ENCODE assay signal across 13 cellular contexts in the genomic region with DNA sequence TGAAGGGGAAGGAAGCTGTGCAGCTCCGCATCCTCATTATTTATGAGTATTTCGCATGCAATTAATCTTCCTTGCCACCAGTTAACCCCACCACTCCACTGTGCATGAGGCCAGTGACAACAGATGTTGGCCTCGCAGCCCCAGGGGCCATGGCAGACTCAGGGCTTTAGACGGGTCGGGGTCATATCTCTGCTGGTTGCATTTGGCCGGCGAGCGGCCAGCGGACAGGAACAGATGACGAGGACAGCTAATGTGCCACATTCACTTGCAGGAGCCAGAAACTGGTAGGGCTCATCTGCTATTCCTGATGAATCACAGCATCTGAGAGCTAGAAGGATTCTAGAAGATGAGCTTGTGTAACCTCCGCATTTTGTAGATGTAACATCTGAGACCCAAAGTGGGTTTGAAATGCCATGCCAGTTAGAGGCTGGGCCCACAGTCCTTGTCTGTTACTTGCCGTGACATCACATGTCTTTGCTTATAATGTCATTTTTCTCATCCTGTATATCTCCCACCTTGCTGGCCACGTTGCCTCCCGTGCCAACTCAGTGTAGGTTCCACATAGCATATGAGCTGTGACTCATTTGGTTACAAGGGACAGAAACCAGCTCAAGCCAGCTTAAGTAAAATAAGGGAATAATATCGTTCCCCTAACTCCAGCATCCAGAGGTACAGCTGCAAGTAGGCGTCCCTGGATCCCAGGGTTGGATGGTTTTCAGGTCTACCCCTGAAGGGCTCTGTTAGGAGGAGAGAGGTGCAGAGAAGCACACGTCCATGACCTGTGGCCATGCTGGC.
DNase-seq lines count a peak whose midpoint lies in the region; ATAC-seq and TF ChIP-seq lines count a peak whose summit lies in the region.
"Had no signal": no experiment of that assay in that cellular context is flagged by ENCODE, and none has a peak within 500 bp of the region (broad histone marks: within the 10 kb centered on the region; RNA-seq: fewer than 3 reads in every experiment).

No MANE protein-coding gene starts in this region.

- no peak overlapping the region for H3K23ac ChIP-seq in mesenchymal stem cell (ENCODE audit: low read length in 2 of 2)

- H3K36me3 ChIP-seq in mesenchymal stem cell (ENCODE audit: control insufficient read depth in 1 of 2, insufficient read depth in 2 of 2, low read depth in 1 of 2, low read length in 2 of 2): peaks cover 0 to 35% of the 10 kb centered on the region in 2 experiments
- H3K36me3 ChIP-seq in upper lobe of right lung: no peaks in the 10 kb centered on the region
- no peaks in the 10 kb centered on the region for H3K36me3 ChIP-seq in body of pancreas (replicated peaks in 1 of 2; ENCODE audit: insufficient read depth in 1 of 2, low read depth in 2 of 2)
- H3K36me3 ChIP-seq in hepatocyte (replicated peaks; ENCODE audit: insufficient read depth, low read depth): no peaks in the 10 kb centered on the region
- H3K36me3 ChIP-seq: Peyer's patch had no signal

- H3K27me3 ChIP-seq in mesenchymal stem cell (ENCODE audit: control insufficient read depth in 1 of 2, insufficient read depth in 1 of 2, low read length in 2 of 2) (no peaks in the 10 kb centered on the region), upper lobe of right lung (no peaks in the 10 kb centered on the region), body of pancreas (no peaks in the 10 kb centered on the region), hepatocyte (no peaks in the 10 kb centered on the region)
- H3K27me3 ChIP-seq: Peyer's patch had no signal

- intact Hi-C loops in upper lobe of right lung (cut with DNase I): no loop called here
- intact Hi-C loops in body of pancreas (cut with DNase I): no loop called here

- H3K4me1 ChIP-seq in mesenchymal stem cell (ENCODE audit: control insufficient read depth, insufficient read depth, low read depth, low read length) (no peaks in the 10 kb centered on the region), upper lobe of right lung (no peaks in the 10 kb centered on the region), body of pancreas (no peaks in the 10 kb centered on the region), hepatocyte (ENCODE audit: insufficient read depth) (no peaks in the 10 kb centered on the region)
- H3K4me1 ChIP-seq: Peyer's patch had no signal

- no peak overlapping the region for H2AK5ac ChIP-seq in mesenchymal stem cell (ENCODE audit: low read length, severe bottlenecking)

- H3K9me2 ChIP-seq in hepatocyte (replicated peaks; ENCODE audit: insufficient read depth): no peaks in the 10 kb centered on the region

- no peak for TF ChIP-seq POLR2A in body of pancreas (IDR thresholded peaks at IDR 0.05)

- H3K9me3 ChIP-seq in mesenchymal stem cell (ENCODE audit: control insufficient read depth, low read length) (no peaks in the 10 kb centered on the region), upper lobe of right lung (no peaks in the 10 kb centered on the region), body of pancreas (no peaks in the 10 kb centered on the region), hepatocyte (ENCODE audit: low read depth) (no peaks in the 10 kb centered on the region)
- H3K9me3 ChIP-seq: Peyer's patch had no signal

- H2BK120ac ChIP-seq in mesenchymal stem cell (ENCODE audit: low read depth, low read length): no peak overlapping the region

- no peak for ATAC-seq in upper lobe of right lung
- ATAC-seq in body of pancreas: no peak
- ATAC-seq: T-cell had no signal

- TF ChIP-seq CTCF in upper lobe of right lung (IDR thresholded peaks at IDR 0.05) (no peak), body of pancreas (IDR thresholded peaks at IDR 0.05) (no peak), hepatocyte (IDR thresholded peaks at IDR 0.05; ENCODE audit: poor library complexity) (no peak)

- no peak overlapping the region for H2BK12ac ChIP-seq in mesenchymal stem cell (ENCODE audit: low read length in 2 of 2)

- no peak overlapping the region for H4K91ac ChIP-seq in mesenchymal stem cell (ENCODE audit: low read length)

- H3K4me2 ChIP-seq in mesenchymal stem cell (ENCODE audit: low read length, poor library complexity, severe bottlenecking): no peak overlapping the region
- no peak overlapping the region for H3K4me2 ChIP-seq in hepatocyte

- H3K79me1 ChIP-seq in mesenchymal stem cell (replicated peaks; ENCODE audit: low read length, poor library complexity, severe bottlenecking): peaks cover 3% of the 10 kb centered on the region

- H3K14ac ChIP-seq in mesenchymal stem cell (ENCODE audit: low read length in 2 of 2): peak overlapping the region in 1 of 2 experiments; percentile 26

- H3K9ac ChIP-seq in mesenchymal stem cell (ENCODE audit: low read length): no peak overlapping the region

- H3K18ac ChIP-seq in mesenchymal stem cell (ENCODE audit: low read depth in 1 of 2, low read length in 2 of 2): no peak overlapping the region

- peak; percentile 46 for DNase-seq in NCI-H82 (lab: John Stamatoyannopoulos, UW)
- no peak for DNase-seq in NCI-H82 treated with DMSO at 0.1 percent for 48 hours (lab: John Stamatoyannopoulos, UW; ENCODE audit: unreplicated experiment)
- DNase-seq in mesenchymal stem cell: peak; percentile 45
- peak; percentile 32 for DNase-seq in upper lobe of right lung
- no peak for DNase-seq in ureter (ENCODE audit: low spot score)
- no peak for DNase-seq in body of pancreas
- DNase-seq in hepatocyte (ENCODE audit: low spot score): no peak
- DNase-seq: activated naive CD4-positive, alpha-beta T cell treated with anti-CD3 and anti-CD28 coated beads, Interleukin-2, amount 50 U/mL, for 16 hours; NCI-H2171; Peyer's patch; stimulated activated naive CD4-positive, alpha-beta T cell treated with Interleukin-2 at 50 U/mL for 16 hours; T-cell had no signal

- WGBS in mesenchymal stem cell: 59% methylated on average over 17 of the region's 17 CpGs
- 70 to 79% methylated on average over 17 of the region's 17 CpGs for WGBS in body of pancreas, 2 donors
- 80% methylated on average over 17 of the region's 17 CpGs for WGBS in hepatocyte (ENCODE audit: low lambda C conversion rate, missing lambda C conversion rate)

- H2BK15ac ChIP-seq in mesenchymal stem cell (ENCODE audit: low read depth, poor library complexity, severe bottlenecking): no peak overlapping the region

- H3K27ac ChIP-seq in angular gyrus (ENCODE audit: low read depth, low read length) (peak overlapping the region; percentile 46), mesenchymal stem cell (ENCODE audit: low read length, poor library complexity, severe bottlenecking) (no peak overlapping the region), upper lobe of right lung (no peak overlapping the region), body of pancreas (no peak overlapping the region), hepatocyte (no peak overlapping the region)
- H3K27ac ChIP-seq: Peyer's patch had no signal

- H2BK5ac ChIP-seq in mesenchymal stem cell (ENCODE audit: low read depth, low read length, poor library complexity, severe bottlenecking): no peak overlapping the region

- no peak overlapping the region for H3K4ac ChIP-seq in mesenchymal stem cell (ENCODE audit: low read depth in 1 of 2, low read length in 2 of 2)

- no peaks in the 10 kb centered on the region for H4K20me1 ChIP-seq in hepatocyte (ENCODE audit: insufficient read depth, poor library complexity, severe bottlenecking)

- H2AFZ ChIP-seq in mesenchymal stem cell (ENCODE audit: low read depth, low read length): no peak overlapping the region
- no peak overlapping the region for H2AFZ ChIP-seq in hepatocyte

- H3K79me2 ChIP-seq in hepatocyte: no peaks in the 10 kb centered on the region

- H3K4me3 ChIP-seq in mesenchymal stem cell (ENCODE audit: insufficient read depth in 1 of 2, low read depth in 1 of 2, low read length in 2 of 2) (no peak overlapping the region), upper lobe of right lung (no peak overlapping the region), body of pancreas (no peak overlapping the region), hepatocyte (no peak overlapping the region)
- H3K4me3 ChIP-seq: Peyer's patch had no signal

- no peak overlapping the region for H4K8ac ChIP-seq in mesenchymal stem cell (ENCODE audit: low read length)

Comparison
In these comparisons a context has a peak if more than half of its experiments do, and no peak if none do; other contexts are left out.
1. DNase-seq: peak in NCI-H82 (single experiment), mesenchymal stem cell (single experiment) and upper lobe of right lung (single experiment); none in NCI-H82 treated with DMSO at 0.1 percent for 48 hours (single experiment), ureter (single experiment), body of pancreas (0 of 4) and hepatocyte (single experiment).